In genomic region chr6:72084992-72085569, GRCh38 we compare ENCODE assay signal across 9 cellular contexts.
DNase-seq lines count a peak whose midpoint lies in the region; TF ChIP-seq lines count a peak whose summit lies in the region.
"Had no signal": no experiment of that assay in that cellular context is flagged by ENCODE, and none has a peak within 500 bp of the region (broad histone marks: within the 10 kb centered on the region; RNA-seq: fewer than 3 reads in every experiment).

No MANE protein-coding gene starts in this region.

- no peak overlapping the region for H3K27ac ChIP-seq in ovary
- H3K27ac ChIP-seq: epithelial cell of prostate had no signal

- no peak for TF ChIP-seq POLR2A in ovary (IDR thresholded peaks at IDR 0.05)

- DNase-seq in DMS153 treated with DMSO at 0.1 percent for 48 hours (lab: John Stamatoyannopoulos, UW; ENCODE audit: unreplicated experiment) (peak; percentile 33), DMS153 (lab: John Stamatoyannopoulos, UW) (no peak), NCI-H446 treated with DMSO at 0.1 percent for 48 hours (lab: John Stamatoyannopoulos, UW) (peak; percentile 32), dermis blood vessel endothelial cell (peak; percentile 47), pons (ENCODE audit: low spot score) (peak; percentile 52), cerebellar nuclear complex (lab: John Stamatoyannopoulos, UW) (no peak), AG20443 (ENCODE audit: low spot score) (no peak), ovary (no peak)

- no peaks in the 10 kb centered on the region for H3K9me3 ChIP-seq in ovary

- TF ChIP-seq EP300 in ovary (IDR thresholded peaks at IDR 0.05): no peak

- TF ChIP-seq CTCF in ovary (IDR thresholded peaks at IDR 0.05): no peak

- no peaks in the 10 kb centered on the region for H3K36me3 ChIP-seq in ovary

- 0% methylated on average over 1 of the region's 1 CpG for WGBS in ovary, 3 donors

- H3K4me1 ChIP-seq in ovary (ENCODE audit: insufficient read depth): no peaks in the 10 kb centered on the region

- intact Hi-C loops in ovary (cut with DNase I): no loop called here

- H3K4me3 ChIP-seq in ovary: no peak overlapping the region

- H3K27me3 ChIP-seq in ovary: no peaks in the 10 kb centered on the region

Comparison
In these comparisons a context has a peak if more than half of its experiments do, and no peak if none do; other contexts are left out.
1. DNase-seq: peak in DMS153 treated with DMSO at 0.1 percent for 48 hours (single experiment), NCI-H446 treated with DMSO at 0.1 percent for 48 hours (single experiment), dermis blood vessel endothelial cell (single experiment) and pons (single experiment); none in DMS153 (single experiment), cerebellar nuclear complex (0 of 2), AG20443 (single experiment) and ovary (0 of 5).